Comparison of ENCODE assay signal across 8 cellular contexts in the genomic region with DNA sequence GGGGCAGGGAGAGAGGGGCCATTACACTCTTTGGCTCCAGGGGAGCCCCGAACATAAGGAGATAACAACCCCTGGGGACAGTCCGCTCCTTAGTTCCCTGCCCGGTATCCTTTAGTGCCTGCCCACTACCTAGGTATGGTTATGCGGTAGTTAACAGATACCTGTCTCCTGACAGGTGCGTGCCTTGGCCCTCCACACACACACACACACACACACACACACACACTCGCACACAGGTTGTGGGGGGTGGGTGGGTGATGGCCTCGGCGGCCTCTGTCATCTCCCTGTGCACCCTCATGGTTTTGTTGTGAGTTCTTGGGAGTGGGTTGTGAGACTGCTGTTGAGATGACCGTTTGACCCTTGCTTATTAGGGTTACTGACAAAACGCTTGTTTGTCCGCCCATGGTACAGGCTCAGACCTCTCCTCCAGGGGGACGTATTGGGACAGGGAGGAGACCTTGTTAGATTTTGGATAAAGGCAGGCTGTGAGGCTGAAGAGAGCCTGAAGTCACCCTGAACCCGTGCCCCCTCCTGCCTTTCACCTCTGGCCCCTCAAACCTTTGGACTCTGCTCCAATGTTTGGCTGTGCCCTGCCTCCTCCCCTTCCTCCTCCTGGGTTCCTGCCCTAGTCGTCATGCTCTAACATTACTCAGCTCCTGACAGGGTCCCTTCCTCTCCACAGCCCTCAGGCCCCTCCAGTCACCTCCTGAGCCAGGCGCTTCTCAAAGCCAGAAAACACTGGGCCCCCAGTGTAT. TPM values are rescaled to one million over a fixed set of nuclear protein-coding genes. Genes with fewer than 3 reads are reported as not detected.
DNase-seq lines count a peak whose midpoint lies in the region; ATAC-seq and TF ChIP-seq lines count a peak whose summit lies in the region.

No MANE protein-coding gene starts in this region.

- H3K27ac ChIP-seq in fibroblast of lung (ENCODE audit: insufficient read depth, low read length), result no peak overlapping the region

- H3K36me3 Mint-ChIP-seq in Calu3 (ENCODE audit: insufficient read depth, unreplicated experiment) (peaks cover 44% of the 10 kb centered on the region), T-cell (no peaks in the 10 kb centered on the region)

- H3K4me2 ChIP-seq in fibroblast of lung (ENCODE audit: extremely low read depth, insufficient read depth, low read length), result peak overlapping the region; percentile 85

- no TSS peak for BruUV-seq in Calu3 (replicated peaks; lab: Mats Ljungman, UMichigan)

- H3K4me3 ChIP-seq in fibroblast of lung (replicated peaks in 1 of 4; ENCODE audit: control extremely low read depth in 1 of 4, insufficient read depth in 1 of 4, low read depth in 3 of 4, low read length in 4 of 4), result peak overlapping the region in 3 of 4 experiments; percentile 25 to 61 (median 31)

- no peak overlapping the region for H3K9ac ChIP-seq in fibroblast of lung (ENCODE audit: insufficient read depth, low read length)

- peaks cover 27% of the 10 kb centered on the region for H3K4me1 ChIP-seq in fibroblast of lung (ENCODE audit: control insufficient read depth, extremely low read depth, insufficient read depth, low read length)

- POLR2A ChIA-PET in T-cell (lab: Charles Lee), result no interaction called here

- H3K27ac Mint-ChIP-seq in Calu3 (ENCODE audit: unreplicated experiment) (no peak overlapping the region), T-cell (no peak overlapping the region)

- peak overlapping the region; percentile 82 for H3K4me3 Mint-ChIP-seq in Calu3 (ENCODE audit: low read depth, unreplicated experiment)
- peak overlapping the region; percentile 63 to 80 (median 66) for H3K4me3 Mint-ChIP-seq in T-cell

- intact Hi-C loops in Calu3 (cut with micrococcal nuclease; ENCODE audit: unreplicated experiment) (loop anchor here (5.0 kb wide), 1 partner anchor 34 kb away; no protein-coding TSS in a partner anchor), posterior vena cava (cut with DNase I) (no loop called here)

- no peaks in the 10 kb centered on the region for H3K36me3 ChIP-seq in fibroblast of lung (ENCODE audit: control insufficient read depth, insufficient read depth, low read length)

- DNase-seq in Calu3 (no peak), T-cell (peak in 1 of 34 experiments; percentile 6), fibroblast of lung (ENCODE audit: low read depth in 2 of 2) (no peak), posterior vena cava (ENCODE audit: low spot score) (peak; percentile 32), NCI-H1694 (lab: John Stamatoyannopoulos, UW) (no peak), NCI-H510A (lab: John Stamatoyannopoulos, UW) (no peak)
- DNase-seq in activated CD4-positive, CD25-positive, alpha-beta regulatory T cell (lab: John Stamatoyannopoulos, UW), result no peak

- H4K20me1 ChIP-seq in fibroblast of lung (ENCODE audit: control insufficient read depth, extremely low read depth, insufficient read depth, low read length), result no peaks in the 10 kb centered on the region

- H3K9me3 ChIP-seq in fibroblast of lung (ENCODE audit: control insufficient read depth, insufficient read depth, low read depth, low read length), result no peaks in the 10 kb centered on the region

- CTCF ChIA-PET in Calu3 (lab: Charles Lee), result no interaction called here
- CTCF ChIA-PET in T-cell (lab: Charles Lee), result no interaction called here

- H3K79me2 ChIP-seq in fibroblast of lung (ENCODE audit: control insufficient read depth, insufficient read depth, low read length), result no peaks in the 10 kb centered on the region

- peaks cover 2% of the 10 kb centered on the region for H3K27me3 ChIP-seq in fibroblast of lung (ENCODE audit: control insufficient read depth, insufficient read depth, low read length)

- H2AFZ ChIP-seq in fibroblast of lung (ENCODE audit: low read length), result no peak overlapping the region

- H3K4me1 Mint-ChIP-seq in Calu3 (ENCODE audit: low read depth, unreplicated experiment), result peaks cover 62% of the 10 kb centered on the region
- H3K4me1 Mint-ChIP-seq in T-cell, result peaks cover 23 to 47% (median 36%) of the 10 kb centered on the region in 3 donors

- ATAC-seq in T-cell (replicated peaks in 1 of 4), result no peak
- ATAC-seq in GM21717 (IDR thresholded peaks at IDR 0.05; ENCODE audit: unreplicated experiment), result no peak

- TF ChIP-seq CTCF in Calu3 (IDR thresholded peaks at IDR 0.05; ENCODE audit: unreplicated experiment) (no peak), fibroblast of lung (conservative IDR thresholded peaks at IDR 0.05 in 1 of 2, IDR thresholded peaks at IDR 0.05 in 1 of 2; ENCODE audit: low read depth in 1 of 2, low read length in 2 of 2) (no peak)

- H3K27me3 Mint-ChIP-seq in Calu3 (ENCODE audit: unreplicated experiment), result peaks cover 45% of the 10 kb centered on the region
- peaks cover 17 to 22% of the 10 kb centered on the region in 2 donors for H3K27me3 Mint-ChIP-seq in T-cell

- no peaks in the 10 kb centered on the region for H3K9me3 Mint-ChIP-seq in Calu3 (ENCODE audit: low read depth, unreplicated experiment)
- H3K9me3 Mint-ChIP-seq in T-cell, result no peaks in the 10 kb centered on the region

RNA-seq across cellular contexts. Expression of gene RASSF5, which starts 1.0 kb away (rescaled TPM):
- total RNA-seq in Calu3 (2022), result 6.1 and 6.5 TPM in 2 replicates
- 100 to 1,000 TPM; 174 to 224 (median 204) TPM for total RNA-seq in T-cell
- 1.8 and 3.0 TPM in 2 replicates for total RNA-seq in fibroblast of lung
- 1.3 and 2.2 TPM in 2 replicates for polyA plus RNA-seq in fibroblast of lung
- polyA plus RNA-seq in fibroblast of lung (2012), result 1.2 and 3.0 TPM in 2 replicates
- polyA minus RNA-seq in fibroblast of lung (ENCODE audit: low replicate concordance), result 2.9 and 4.9 TPM in 2 replicates
- 10 to 100 TPM; 11.0 to 13.3 TPM for total RNA-seq in posterior vena cava

RNA-seq across cellular contexts. Expression of gene IKBKE, which starts 38.0 kb away (rescaled TPM):
- total RNA-seq in Calu3 (2022) (35.5 and 47.5 TPM in 2 replicates), T-cell (10 to 100 TPM; 60.7 to 84.7 (median 81.4) TPM), fibroblast of lung (9.6 and 10.0 TPM in 2 replicates), posterior vena cava (1 to 10 TPM; 4.8 to 6.5 TPM)
- 12.4 and 13.1 TPM in 2 replicates for polyA plus RNA-seq in fibroblast of lung
- polyA plus RNA-seq in fibroblast of lung (2012), result 14.2 and 16.1 TPM in 2 replicates
- polyA minus RNA-seq in fibroblast of lung (ENCODE audit: low replicate concordance), result 12.0 and 30.6 TPM in 2 replicates

Comparison
In these comparisons a context has a peak if more than half of its experiments do, and no peak if none do; other contexts are left out.
1. RNA of gene RASSF5, which starts 1.0 kb away (total RNA-seq): 174 to 224 TPM in T-cell; 11.0 to 13.3 TPM in posterior vena cava, 6.1 to 6.5 TPM in Calu3 and 1.8 to 3.0 TPM in fibroblast of lung; every median in the first group is over 10 times any median in the second.